In the genomic region with DNA sequence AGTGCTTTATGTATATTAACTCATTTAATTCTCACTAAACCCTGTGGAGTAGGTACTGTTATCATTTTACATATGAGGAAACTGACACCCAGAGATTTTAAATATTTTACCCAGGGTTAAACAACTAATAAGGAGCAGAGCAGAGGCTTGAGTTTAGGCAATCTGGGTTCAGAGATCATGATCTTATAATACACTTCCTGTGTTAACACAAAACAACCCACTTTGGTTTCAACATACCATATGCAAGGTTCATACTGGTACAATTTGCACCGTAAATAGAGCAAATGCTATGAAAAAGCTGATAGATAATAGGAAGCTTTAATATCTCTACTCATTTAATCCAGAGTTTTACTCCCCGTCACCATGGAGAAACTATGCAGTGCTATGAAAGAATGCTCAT, we compare ENCODE assay signal across 34 cellular contexts.
"Had no signal": no experiment of that assay in that cellular context is flagged by ENCODE, and none has a peak within 500 bp of the region (broad histone marks: within the 10 kb centered on the region; RNA-seq: fewer than 3 reads in every experiment).

No MANE protein-coding gene starts in this region.

- H3K36me3 ChIP-seq: SJCRH30 had no signal

- H3K4me1 ChIP-seq: SJCRH30 had no signal

- H3K4me2 ChIP-seq: PC-9 had no signal

- H3K4me3 ChIP-seq: PC-9, SJCRH30, SK-N-MC had no signal

- H2AFZ ChIP-seq: PC-9 had no signal

- H3K27me3 ChIP-seq: SJCRH30 had no signal

- H3K9me3 ChIP-seq: SJCRH30 had no signal

- DNase-seq: KG1, MM.1S, MV-4-11, NCI-H1092 treated with DMSO at 0.1 percent for 48 hours, NCI-H1105 treated with DMSO at 0.1 percent for 48 hours, NCI-H1417, NCI-H1436, NCI-H146, NCI-H1694, NCI-H187, NCI-H1930, NCI-H2029 treated with DMSO at 0.1 percent for 48 hours, NCI-H2081 treated with DMSO at 0.1 percent for 48 hours, NCI-H2107, NCI-H2171 treated with DMSO at 0.1 percent for 48 hours, NCI-H226, NCI-H446 treated with DMSO at 0.1 percent for 48 hours, NCI-H510A, NCI-H524, NCI-H526, NCI-H69, NCI-H748 treated with DMSO at 0.1 percent for 48 hours, NCI-H82, PC-9, SHP77, SIG-M5, SJCRH30, SW 1271, T-helper 1 cell had no signal

- H3K27ac ChIP-seq: PC-9, RWPE1, SJCRH30, SK-N-MC had no signal

- ATAC-seq: Panc1, Right ventricle myocardium inferior, SK-N-SH treated with all-trans-retinoic acid at 6 μM for 48 hours had no signal
